27 cellular contexts compared by ENCODE assay signal in genomic region chr1:26593385-26593784, GRCh38.
"Had no signal": no experiment of that assay in that cellular context is flagged by ENCODE, and none has a peak within 500 bp of the region (broad histone marks: within the 10 kb centered on the region; RNA-seq: fewer than 3 reads in every experiment).

No MANE protein-coding gene starts in this region.

- H3K4me1 Mint-ChIP-seq: mesothelial cell of epicardium, neural progenitor cell had no signal

- H3K27ac ChIP-seq: left lung, lower lobe of right lung, neural progenitor cell, ovary, right atrium auricular region, right lobe of liver, skin epidermis, stomach, testis, thyroid gland, transverse colon, upper lobe of left lung, vagina had no signal

- H3K4me1 ChIP-seq: neural progenitor cell, right atrium auricular region, right lobe of liver, stomach, testis, transverse colon, vagina had no signal

- DNase-seq: hypothalamus; immature natural killer cell; kidney; left colon; left lung; lower lobe of right lung; mammary epithelial cell; mesendoderm; naive B cell; natural killer cell; nephron progenitor cell; ovary; right lobe of liver; stimulated activated CD4-positive, alpha-beta T cell treated with anti-CD3 and anti-CD28 coated beads, Interleukin-4, amount 100 ng/mL, for 24 hours; stimulated activated naive CD8-positive, alpha-beta T cell treated with anti-CD3 and anti-CD28 coated beads, Interleukin-15, Interleukin-2, amounts not matched to agents 100 U/mL and 50 U/mL, for 24 hours; stomach; testis; thyroid gland; transverse colon had no signal

- H3K36me3 ChIP-seq: left lung, lower lobe of right lung, neural progenitor cell, ovary, right atrium auricular region, right lobe of liver, stomach, thyroid gland, transverse colon, upper lobe of left lung, vagina had no signal

- H3K27me3 Mint-ChIP-seq: progenitor cell of endocrine pancreas had no signal

- H2AFZ ChIP-seq: neural progenitor cell had no signal

- H3K9me3 ChIP-seq: ovary, right lobe of liver, testis, thyroid gland, vagina had no signal

- H3K4me2 ChIP-seq: neural progenitor cell had no signal

- H3K9me3 Mint-ChIP-seq: natural killer cell had no signal

- H3K36me3 Mint-ChIP-seq: immature natural killer cell; mesothelial cell of epicardium; naive B cell; neural progenitor cell; stimulated activated effector memory CD8-positive, alpha-beta T cell treated with anti-CD3 and anti-CD28 coated beads, Interleukin-12 subunit alpha, Interleukin-12 subunit beta, amount 100 ng/mL, for 72 hours had no signal

- H3K9ac ChIP-seq: neural progenitor cell had no signal

- ATAC-seq: left colon; left lung; lower lobe of right lung; natural killer cell; right lobe of liver; stimulated activated naive CD8-positive, alpha-beta T cell treated with anti-CD3 and anti-CD28 coated beads, Interleukin-15, Interleukin-2, amounts not matched to agents 100 U/mL and 50 U/mL, for 24 hours had no signal

- H3K27ac Mint-ChIP-seq: immature natural killer cell; mesothelial cell of epicardium; natural killer cell; nephron progenitor cell; neural progenitor cell; progenitor cell of endocrine pancreas; stimulated activated effector memory CD8-positive, alpha-beta T cell treated with anti-CD3 and anti-CD28 coated beads, Interleukin-12 subunit alpha, Interleukin-12 subunit beta, amount 100 ng/mL, for 72 hours had no signal

- H3K4me3 Mint-ChIP-seq: immature natural killer cell; mesothelial cell of epicardium; naive B cell; natural killer cell; nephron progenitor cell; neural progenitor cell; stimulated activated effector memory CD8-positive, alpha-beta T cell treated with anti-CD3 and anti-CD28 coated beads, Interleukin-12 subunit alpha, Interleukin-12 subunit beta, amount 100 ng/mL, for 72 hours had no signal

- H3K27me3 ChIP-seq: left lung, neural progenitor cell, ovary, right atrium auricular region, right lobe of liver, stomach, testis, thyroid gland, transverse colon, upper lobe of left lung, vagina had no signal

- H3K4me3 ChIP-seq: left lung, lower lobe of right lung, neural progenitor cell, ovary, right atrium auricular region, right lobe of liver, skin epidermis, stomach, testis, thyroid gland, transverse colon, upper lobe of left lung, vagina had no signal
